28 cellular contexts compared by ENCODE assay signal in the genomic region with DNA sequence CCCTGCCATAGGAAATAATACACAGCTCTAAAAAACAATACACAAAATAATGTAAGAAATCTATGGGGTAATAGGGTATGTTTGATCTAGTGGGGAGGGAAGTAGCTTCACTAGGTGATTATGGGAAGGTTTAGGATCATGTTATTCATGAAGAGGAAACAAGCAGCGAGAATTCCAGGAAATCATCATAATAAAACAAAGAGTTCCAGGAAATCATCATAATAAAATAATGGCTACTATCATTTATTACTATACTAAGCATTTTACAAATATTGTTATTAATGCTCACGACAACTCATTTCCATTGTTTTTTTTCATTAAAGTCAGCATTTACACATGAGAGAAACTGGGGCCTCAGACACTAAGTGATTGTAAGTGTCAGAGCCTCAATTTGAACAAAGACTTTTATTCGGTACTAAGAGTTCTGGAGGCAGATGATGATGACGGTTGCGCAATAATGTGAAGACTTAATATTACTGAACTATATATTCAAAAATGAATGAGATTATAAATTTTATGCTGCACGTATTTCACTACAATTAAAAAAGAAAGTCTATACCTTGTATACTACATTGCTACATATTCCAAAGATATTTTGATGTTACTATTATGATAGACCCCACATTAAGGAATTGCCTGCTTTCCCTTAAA. TPM values are rescaled to one million over a fixed set of nuclear protein-coding genes. Genes with fewer than 3 reads are reported as not detected.
"Had no signal": no experiment of that assay in that cellular context is flagged by ENCODE, and none has a peak within 500 bp of the region (broad histone marks: within the 10 kb centered on the region; RNA-seq: fewer than 3 reads in every experiment).

No MANE protein-coding gene starts in this region.

- H3K27me3 ChIP-seq: ascending aorta, cardiac muscle cell, spleen, tibial nerve had no signal

- DNase-seq: activated CD4-positive, alpha-beta memory T cell treated with anti-CD3 and anti-CD28 coated beads for 36 hours; activated CD4-positive, alpha-beta T cell treated with anti-CD3 and anti-CD28 coated beads for 48 hours; activated CD8-positive, alpha-beta memory T cell treated with anti-CD3 and anti-CD28 coated beads, Interleukin-2, amount 50 U/mL, for 4 hours; activated effector memory CD4-positive, alpha-beta T cell treated with anti-CD3 and anti-CD28 coated beads, Interleukin-2, amount 50 U/mL, for 16 hours; activated naive CD4-positive, alpha-beta T cell treated with anti-CD3 and anti-CD28 coated beads, Interleukin-2, amount 10 ng/mL, durations not matched to agents 7 days and 5 days; activated naive CD8-positive, alpha-beta T cell treated with anti-CD3 and anti-CD28 coated beads, Interleukin-2, amount 10 ng/mL, durations not matched to agents 7 days and 5 days; activated T-cell treated with anti-CD3 and anti-CD28 coated beads, Interleukin-2, amount 50 U/mL, for 1 hour; kidney glomerular epithelial cell; left ventricle myocardium inferior; naive B cell; right cardiac atrium; spleen; stimulated activated naive CD4-positive, alpha-beta T cell; SW 1271; T1000; WERI-Rb-1 had no signal

- FAIRE-seq: frontal cortex had no signal

- H3K27ac Mint-ChIP-seq: activated CD4-positive, alpha-beta memory T cell treated with anti-CD3 and anti-CD28 coated beads for 36 hours; activated naive CD4-positive, alpha-beta T cell treated with anti-CD3 and anti-CD28 coated beads, Interleukin-2, amount 10 ng/mL, durations not matched to agents 7 days and 5 days; activated naive CD8-positive, alpha-beta T cell treated with anti-CD3 and anti-CD28 coated beads, Interleukin-2, amount 10 ng/mL, durations not matched to agents 7 days and 5 days; activated T-helper 1 cell treated with anti-CD3 and anti-CD28 coated beads, Interleukin-12 subunit alpha, Interleukin-12 subunit beta, Interleukin-2, Interleukin-4 antibody, amounts not matched to agents 30 ng/mL and 10 ng/mL and 1 ng/mL, durations not matched to agents 14 hours and 24 hours and 36 hours; brain; mesothelial cell of epicardium; T-helper 1 cell treated with Interleukin-12 subunit alpha and Interleukin-12 subunit beta and Interleukin-4 antibody, amounts not matched to agents 30 μg/mL and 1 μg/mL, for 36 hours had no signal

- H3K27ac ChIP-seq: ascending aorta, cardiac muscle cell, coronary artery, tibial nerve, WERI-Rb-1 had no signal

- H3K27me3 Mint-ChIP-seq: activated CD4-positive, alpha-beta memory T cell treated with anti-CD3 and anti-CD28 coated beads for 36 hours; activated naive CD4-positive, alpha-beta T cell treated with anti-CD3 and anti-CD28 coated beads, Interleukin-2, amount 10 ng/mL, durations not matched to agents 7 days and 5 days had no signal

- H3K36me3 ChIP-seq: ascending aorta, cardiac muscle cell, left ventricle myocardium inferior, spleen, tibial nerve, WERI-Rb-1 had no signal

- H3K4me1 Mint-ChIP-seq: activated naive CD4-positive, alpha-beta T cell treated with anti-CD3 and anti-CD28 coated beads, Interleukin-2, amount 10 ng/mL, durations not matched to agents 7 days and 5 days; activated naive CD8-positive, alpha-beta T cell treated with anti-CD3 and anti-CD28 coated beads, Interleukin-2, amount 10 ng/mL, durations not matched to agents 7 days and 5 days; brain; mesothelial cell of epicardium; naive B cell; neural crest cell had no signal

- H3K9me3 Mint-ChIP-seq: activated CD4-positive, alpha-beta memory T cell treated with anti-CD3 and anti-CD28 coated beads for 36 hours; activated naive CD4-positive, alpha-beta T cell treated with anti-CD3 and anti-CD28 coated beads, Interleukin-2, amount 10 ng/mL, durations not matched to agents 7 days and 5 days; activated naive CD8-positive, alpha-beta T cell treated with anti-CD3 and anti-CD28 coated beads, Interleukin-2, amount 10 ng/mL, durations not matched to agents 7 days and 5 days; activated T-helper 1 cell treated with anti-CD3 and anti-CD28 coated beads, Interleukin-12 subunit alpha, Interleukin-12 subunit beta, Interleukin-2, Interleukin-4 antibody, amounts not matched to agents 30 ng/mL and 10 ng/mL and 1 ng/mL, durations not matched to agents 14 hours and 24 hours and 36 hours; brain; mesothelial cell of epicardium; naive B cell; neural crest cell; T-helper 1 cell treated with Interleukin-12 subunit alpha and Interleukin-12 subunit beta and Interleukin-4 antibody, amounts not matched to agents 30 μg/mL and 1 μg/mL, for 36 hours had no signal

- H3K4me3 Mint-ChIP-seq: activated CD4-positive, alpha-beta memory T cell treated with anti-CD3 and anti-CD28 coated beads for 36 hours; activated naive CD4-positive, alpha-beta T cell treated with anti-CD3 and anti-CD28 coated beads, Interleukin-2, amount 10 ng/mL, durations not matched to agents 7 days and 5 days; activated naive CD8-positive, alpha-beta T cell treated with anti-CD3 and anti-CD28 coated beads, Interleukin-2, amount 10 ng/mL, durations not matched to agents 7 days and 5 days; activated T-helper 1 cell treated with anti-CD3 and anti-CD28 coated beads, Interleukin-12 subunit alpha, Interleukin-12 subunit beta, Interleukin-2, Interleukin-4 antibody, amounts not matched to agents 30 ng/mL and 10 ng/mL and 1 ng/mL, durations not matched to agents 14 hours and 24 hours and 36 hours; brain; mesothelial cell of epicardium; naive B cell; neural crest cell; T-helper 1 cell treated with Interleukin-12 subunit alpha and Interleukin-12 subunit beta and Interleukin-4 antibody, amounts not matched to agents 30 μg/mL and 1 μg/mL, for 36 hours had no signal

- ATAC-seq: activated CD4-positive, CD25-positive, alpha-beta regulatory T cell treated with anti-CD3 and anti-CD28 coated beads, Interleukin-2, amount 50 U/mL, for 24 hours; right cardiac atrium had no signal

- H3K36me3 Mint-ChIP-seq: activated CD4-positive, alpha-beta memory T cell treated with anti-CD3 and anti-CD28 coated beads for 36 hours; activated naive CD4-positive, alpha-beta T cell treated with anti-CD3 and anti-CD28 coated beads, Interleukin-2, amount 10 ng/mL, durations not matched to agents 7 days and 5 days; activated naive CD8-positive, alpha-beta T cell treated with anti-CD3 and anti-CD28 coated beads, Interleukin-2, amount 10 ng/mL, durations not matched to agents 7 days and 5 days; brain; mesothelial cell of epicardium; naive B cell had no signal

- H3K4me1 ChIP-seq: ascending aorta had no signal

- H3K4me3 ChIP-seq: ascending aorta, cardiac muscle cell, coronary artery, left ventricle myocardium inferior, lung, spleen, tibial nerve had no signal

- H3K9me3 ChIP-seq: ascending aorta, left ventricle myocardium inferior, spleen, tibial nerve had no signal

RNA-seq across cellular contexts. Expression of gene CXCL8, which starts 12.2 kb away (rescaled TPM):
- total RNA-seq: ascending aorta, cardiac muscle cell, neural crest cell had no signal
- polyA plus RNA-seq: cardiac muscle cell had no signal
